ENCODE assay signal across 19 cellular contexts in genomic region chr2:60827369-60827768, GRCh38.
"Had no signal": no experiment of that assay in that cellular context is flagged by ENCODE, and none has a peak within 500 bp of the region (broad histone marks: within the 10 kb centered on the region; RNA-seq: fewer than 3 reads in every experiment).

No MANE protein-coding gene starts in this region.

- H3K36me3 Mint-ChIP-seq: natural killer cell, neural progenitor cell had no signal

- H3K4me2 ChIP-seq: neural progenitor cell, smooth muscle cell had no signal

- H2AFZ ChIP-seq: neural progenitor cell had no signal

- H3K4me3 Mint-ChIP-seq: natural killer cell, neural progenitor cell had no signal

- H3K9me3 ChIP-seq: heart left ventricle, ovary had no signal

- ATAC-seq: esophagus mucosa, heart left ventricle, left lobe of liver, natural killer cell, right cardiac atrium had no signal

- DNase-seq: cortex of kidney; dorsolateral prefrontal cortex; effector CD8-positive, alpha-beta T cell; heart left ventricle; hippocampal formation; islet precursor cell; mammary epithelial cell; natural killer cell; nucleus accumbens; ovary; right cardiac atrium; stimulated activated CD4-positive, alpha-beta T cell treated with anti-CD3 and anti-CD28 coated beads, Interleukin-2, amount 100 ng/mL, for 48 hours; trophoblast cell had no signal

- H3K27ac Mint-ChIP-seq: natural killer cell, neural progenitor cell had no signal

- H3K4me1 Mint-ChIP-seq: natural killer cell, neural progenitor cell had no signal

- H3K9ac ChIP-seq: neural progenitor cell had no signal

- H3K4me1 ChIP-seq: heart left ventricle, neural progenitor cell had no signal

- H3K27me3 ChIP-seq: neural progenitor cell, ovary had no signal

- FAIRE-seq: endometrium, frontal cortex had no signal

- H3K27ac ChIP-seq: dorsolateral prefrontal cortex, heart left ventricle, neural progenitor cell, ovary had no signal

- H3K36me3 ChIP-seq: heart left ventricle, neural progenitor cell, ovary had no signal

- H3K4me3 ChIP-seq: dorsolateral prefrontal cortex, heart left ventricle, neural progenitor cell, ovary, smooth muscle cell had no signal

- H3K9me3 Mint-ChIP-seq: natural killer cell, neural progenitor cell had no signal
